In genomic region chr4:2697995-2698414, GRCh38 we compare ENCODE assay signal across 26 cellular contexts. TPM values are rescaled to one million over a fixed set of nuclear protein-coding genes. Genes with fewer than 3 reads are reported as not detected.
DNase-seq lines count a peak whose midpoint lies in the region; ATAC-seq and TF ChIP-seq lines count a peak whose summit lies in the region.
"Had no signal": no experiment of that assay in that cellular context is flagged by ENCODE, and none has a peak within 500 bp of the region (broad histone marks: within the 10 kb centered on the region; RNA-seq: fewer than 3 reads in every experiment).

No MANE protein-coding gene starts in this region.

- H3K9me3 ChIP-seq in right lobe of liver, result no peaks in the 10 kb centered on the region
- no peaks in the 10 kb centered on the region for H3K9me3 ChIP-seq in upper lobe of left lung
- H3K9me3 ChIP-seq: A549, ascending aorta, heart left ventricle, right atrium auricular region, SK-N-SH had no signal

- H3K27ac Mint-ChIP-seq in activated naive CD4-positive, alpha-beta T cell treated with anti-CD3 and anti-CD28 coated beads, Interleukin-2, amount 50 U/mL, for 72 hours, result peak overlapping the region; percentile 52 to 77
- peak overlapping the region; percentile 39 for H3K27ac Mint-ChIP-seq in activated T-helper 17 cell treated with anti-CD3 and anti-CD28 coated beads, Interleukin-2, amount 50 U/mL, for 72 hours

- no peak for TF ChIP-seq CTCF in right lobe of liver (IDR thresholded peaks at IDR 0.05)
- TF ChIP-seq CTCF in upper lobe of left lung (IDR thresholded peaks at IDR 0.05), result no peak

- peaks cover 26 to 29% of the 10 kb centered on the region in 2 donors for H3K36me3 Mint-ChIP-seq in activated naive CD4-positive, alpha-beta T cell treated with anti-CD3 and anti-CD28 coated beads, Interleukin-2, amount 50 U/mL, for 72 hours
- H3K36me3 Mint-ChIP-seq in activated T-helper 17 cell treated with anti-CD3 and anti-CD28 coated beads, Interleukin-2, amount 50 U/mL, for 72 hours (ENCODE audit: low read depth), result peaks cover 99% of the 10 kb centered on the region

- peak overlapping the region in 2 of 3 donors; percentile 51 to 66 for H3K27ac ChIP-seq in right lobe of liver
- H3K27ac ChIP-seq in upper lobe of left lung, result no peak overlapping the region
- H3K27ac ChIP-seq: A549, ascending aorta, cardiac muscle cell, heart left ventricle, right atrium auricular region had no signal

- H3K4me1 ChIP-seq in right lobe of liver (peaks cover 0 to 19% (median 9%) of the 10 kb centered on the region in 4 donors), upper lobe of left lung (no peaks in the 10 kb centered on the region)
- H3K4me1 ChIP-seq: A549, ascending aorta, heart left ventricle, right atrium auricular region had no signal

- 50% methylated on average over 7 of the region's 8 CpGs for WGBS in right lobe of liver (ENCODE audit: insufficient coverage, low coverage, low lambda C conversion rate, missing lambda C conversion rate)
- WGBS in upper lobe of left lung, 2 donors, result 88 to 95% methylated on average over 7 to 8 of the region's 8 CpGs

- no peaks in the 10 kb centered on the region for H3K4me1 Mint-ChIP-seq in activated T-helper 17 cell treated with anti-CD3 and anti-CD28 coated beads, Interleukin-2, amount 50 U/mL, for 72 hours
- H3K4me1 Mint-ChIP-seq: activated naive CD4-positive, alpha-beta T cell treated with anti-CD3 and anti-CD28 coated beads, Interleukin-2, amount 10 ng/mL, durations not matched to agents 7 days and 5 days had no signal

- intact Hi-C loops in right lobe of liver (cut with DNase I) (no loop called here), left ventricle myocardium superior (cut with micrococcal nuclease) (no loop called here)

- H3K27me3 Mint-ChIP-seq in activated T-helper 17 cell treated with anti-CD3 and anti-CD28 coated beads, Interleukin-2, amount 50 U/mL, for 72 hours, result no peaks in the 10 kb centered on the region
- H3K27me3 Mint-ChIP-seq: activated CD4-positive, alpha-beta T cell treated with anti-CD3 and anti-CD28 coated beads for 36 hours; activated naive CD4-positive, alpha-beta T cell treated with anti-CD3 and anti-CD28 coated beads, Interleukin-2, amount 10 ng/mL, durations not matched to agents 7 days and 5 days had no signal

- ATAC-seq in activated naive CD4-positive, alpha-beta T cell treated with anti-CD3 and anti-CD28 coated beads, Interleukin-2, amount 50 U/mL, for 72 hours, result no peak
- no peak for ATAC-seq in activated T-helper 17 cell treated with anti-CD3 and anti-CD28 coated beads, Interleukin-2, amount 50 U/mL, for 72 hours (replicated peaks)
- ATAC-seq in right lobe of liver (peak; percentile 65 to 91 (median 87)), left ventricle myocardium superior (no peak), upper lobe of left lung (ENCODE audit: low FRiP score in 2 of 2) (no peak)
- ATAC-seq: A549, K562 had no signal

- TF ChIP-seq POLR2A in right lobe of liver (IDR thresholded peaks at IDR 0.05), result no peak
- no peak for TF ChIP-seq POLR2A in upper lobe of left lung (IDR thresholded peaks at IDR 0.05)

- TF ChIP-seq EP300 in upper lobe of left lung (IDR thresholded peaks at IDR 0.05), result no peak

- H3K36me3 ChIP-seq in right lobe of liver (peaks cover 0 to 79% (median 23%) of the 10 kb centered on the region in 4 donors), upper lobe of left lung (peaks cover 43 to 99% (median 91%) of the 10 kb centered on the region in 4 donors)

- H3K4me3 Mint-ChIP-seq in activated T-helper 17 cell treated with anti-CD3 and anti-CD28 coated beads, Interleukin-2, amount 50 U/mL, for 72 hours, result no peak overlapping the region
- H3K4me3 Mint-ChIP-seq: activated CD4-positive, alpha-beta T cell treated with anti-CD3 and anti-CD28 coated beads for 36 hours; activated naive CD4-positive, alpha-beta T cell treated with anti-CD3 and anti-CD28 coated beads, Interleukin-2, amount 10 ng/mL, durations not matched to agents 7 days and 5 days had no signal

- H3K4me3 ChIP-seq in right lobe of liver (no peak overlapping the region), upper lobe of left lung (no peak overlapping the region)
- H3K4me3 ChIP-seq: A549, ascending aorta, cardiac muscle cell, heart left ventricle, K562, right atrium auricular region had no signal

- H3K9me3 Mint-ChIP-seq in activated naive CD4-positive, alpha-beta T cell treated with anti-CD3 and anti-CD28 coated beads, Interleukin-2, amount 50 U/mL, for 72 hours, result no peaks in the 10 kb centered on the region
- no peaks in the 10 kb centered on the region for H3K9me3 Mint-ChIP-seq in activated T-helper 17 cell treated with anti-CD3 and anti-CD28 coated beads, Interleukin-2, amount 50 U/mL, for 72 hours
- H3K9me3 Mint-ChIP-seq: activated naive CD4-positive, alpha-beta T cell treated with anti-CD3 and anti-CD28 coated beads, Interleukin-2, amount 10 ng/mL, durations not matched to agents 7 days and 5 days had no signal

- no peak for DNase-seq in activated naive CD4-positive, alpha-beta T cell treated with anti-CD3 and anti-CD28 coated beads, Interleukin-2, amount 50 U/mL, for 72 hours (ENCODE audit: low spot score in 2 of 2)
- DNase-seq in activated naive CD4-positive, alpha-beta T cell treated with anti-CD3 and anti-CD28 coated beads, Interleukin-2, amount 50 U/mL, for 16 hours, result no peak
- peak; percentile 41 to 90 (median 88) for DNase-seq in right lobe of liver
- DNase-seq in LoVo (ENCODE audit: low spot score), result no peak
- DNase-seq in DMS79 treated with DMSO at 0.1 percent for 48 hours (lab: John Stamatoyannopoulos, UW), result no peak
- no peak for DNase-seq in left ventricle myocardium superior
- DNase-seq in upper lobe of left lung, result no peak
- DNase-seq: activated CD4-positive, alpha-beta T cell treated with anti-CD3 and anti-CD28 coated beads for 36 hours; activated naive CD4-positive, alpha-beta T cell treated with anti-CD3 and anti-CD28 coated beads, Interleukin-2, amount 10 ng/mL, durations not matched to agents 7 days and 5 days; cortex of kidney; DMS153; H7; heart left ventricle; kidney glomerular epithelial cell; mammary epithelial cell; NCI-H146; NCI-H2107; NCI-H774; SK-N-SH; stimulated activated CD4-positive, alpha-beta T cell treated with anti-CD3 and anti-CD28 coated beads, Interleukin-4, amount 100 ng/mL, for 1 hour had no signal

- no peaks in the 10 kb centered on the region for H3K27me3 ChIP-seq in right lobe of liver
- H3K27me3 ChIP-seq in upper lobe of left lung, result no peaks in the 10 kb centered on the region
- H3K27me3 ChIP-seq: ascending aorta, cardiac muscle cell, heart left ventricle, right atrium auricular region had no signal

RNA-seq across cellular contexts. Expression of gene TNIP2, which starts 58.1 kb away (rescaled TPM):
- 10 to 100 TPM; 48.9 to 75.5 TPM for total RNA-seq in activated naive CD4-positive, alpha-beta T cell treated with anti-CD3 and anti-CD28 coated beads, Interleukin-2, amount 50 U/mL, for 72 hours
- 100 to 1,000 TPM in 1 of 2 donors, 10 to 100 TPM in 1; 80.1 to 110 TPM for total RNA-seq in activated T-helper 17 cell treated with anti-CD3 and anti-CD28 coated beads, Interleukin-2, amount 50 U/mL, for 72 hours
- total RNA-seq in right lobe of liver (10 to 100 TPM in 5 of 6 experiments, 1 to 10 TPM in 1; 9.7 to 40.6 (median 18.8) TPM), left ventricle myocardium superior (24.0 TPM), upper lobe of left lung (10 to 100 TPM; 39.4 to 87.1 (median 60.1) TPM)

Comparison
In these comparisons a context has a peak if more than half of its experiments do, and no peak if none do; other contexts are left out.
1. ATAC-seq: peak in right lobe of liver (4 of 4); none in activated naive CD4-positive, alpha-beta T cell treated with anti-CD3 and anti-CD28 coated beads, Interleukin-2, amount 50 U/mL, for 72 hours (0 of 2), activated T-helper 17 cell treated with anti-CD3 and anti-CD28 coated beads, Interleukin-2, amount 50 U/mL, for 72 hours (single experiment), left ventricle myocardium superior (single experiment) and upper lobe of left lung (0 of 2).
2. DNase-seq: peak in right lobe of liver (3 of 3); none in activated naive CD4-positive, alpha-beta T cell treated with anti-CD3 and anti-CD28 coated beads, Interleukin-2, amount 50 U/mL, for 72 hours (0 of 2), activated naive CD4-positive, alpha-beta T cell treated with anti-CD3 and anti-CD28 coated beads, Interleukin-2, amount 50 U/mL, for 16 hours (single experiment), LoVo (single experiment), DMS79 treated with DMSO at 0.1 percent for 48 hours (single experiment), left ventricle myocardium superior (single experiment) and upper lobe of left lung (0 of 2).
3. H3K27ac ChIP-seq: peak in right lobe of liver (2 of 3); none in upper lobe of left lung (0 of 4).